8 cellular contexts compared by ENCODE assay signal in genomic region chr9:124257865-124258764, GRCh38. TPM values are rescaled to one million over a fixed set of nuclear protein-coding genes. Genes with fewer than 3 reads are reported as not detected.
DNase-seq lines count a peak whose midpoint lies in the region; ATAC-seq and TF ChIP-seq lines count a peak whose summit lies in the region.

Gene NEK6 (plus strand): TSS chr9:124257949. CDS start chr9:124301965, 44,016 bp downstream.

- peaks cover 21% of the 10 kb centered on the region for H3K4me1 ChIP-seq in A673 (ENCODE audit: insufficient read depth, low read length, poor library complexity, severe bottlenecking)

- no peaks in the 10 kb centered on the region for H3K36me3 ChIP-seq in A673 (ENCODE audit: insufficient read depth, low read length, poor library complexity, severe bottlenecking)

- TF ChIP-seq CTCF in A673 (conservative IDR thresholded peaks at IDR 0.05; ENCODE audit: low read depth, low read length) = no peak

- no peak for ATAC-seq in GM19395 (IDR thresholded peaks at IDR 0.05; ENCODE audit: unreplicated experiment)
- no peak for ATAC-seq in HG03039 (IDR thresholded peaks at IDR 0.05; ENCODE audit: unreplicated experiment)

- H3K9me3 ChIP-seq in A673 (ENCODE audit: low read depth, low read length, poor library complexity, severe bottlenecking) = no peaks in the 10 kb centered on the region

- CTCF ChIA-PET in A673 (lab: Charles Lee) = no interaction called here

- H3K27me3 ChIP-seq in A673 (replicated peaks; ENCODE audit: insufficient read depth, low read depth, low read length, poor library complexity) = no peaks in the 10 kb centered on the region

- in situ Hi-C loops in T47D (cut with HindIII; ENCODE audit: low pct_unique_long_range_greater_than_20kb, low sequenced_read_pairs) = no loop called here

- no TSS peak for BruUV-seq in A673 (replicated peaks; lab: Mats Ljungman, UMichigan)

- DNase-seq in A673 (ENCODE audit: low spot score) (peak; percentile 43), SW480 (ENCODE audit: low spot score) (peak; percentile 53), T47D (ENCODE audit: low read depth in 1 of 2, low spot score in 1 of 2) (peak; percentile 64 to 69), islet precursor cell (peak; percentile 80)
- DNase-seq in stimulated activated CD4-positive, alpha-beta T cell treated with anti-CD3 and anti-CD28 coated beads, Interleukin-1b, Interleukin-23, amount 100 ng/mL, for 4 hours (ENCODE audit: low read depth in 2 of 2) = peak; percentile 15 to 30

- H3K27ac ChIP-seq in A673 (ENCODE audit: low read depth, low read length, poor library complexity, severe bottlenecking) = peak within 1 kb of the TSS; percentile 75

- TF ChIP-seq POLR2A in GM19099 (IDR thresholded peaks at IDR 0.05; ENCODE audit: extremely low read depth, insufficient read length, low read depth) = peak; percentile 47

- peak within 1 kb of the TSS; percentile 93 for H3K4me3 ChIP-seq in A673 (ENCODE audit: low read depth, low read length, poor library complexity, severe bottlenecking)

- POLR2A ChIA-PET in A673 (lab: Charles Lee; ENCODE audit: low non-redundant PET) = no interaction called here

- intact Hi-C loops in A673 (cut with micrococcal nuclease; ENCODE audit: unreplicated experiment) = no loop called here

RNA-seq across cellular contexts. Expression of gene NEK6, which starts in this region (rescaled TPM):
- 23.3 and 35.9 TPM in 2 replicates for total RNA-seq in A673 (2021)

Comparison
In these comparisons a context has a peak if more than half of its experiments do, and no peak if none do; other contexts are left out.
1. DNase-seq: peak in every context shown above with its lines; median percentile 80 in islet precursor cell; 66 in T47D; 53 in SW480; 43 in A673; 22 in stimulated activated CD4-positive, alpha-beta T cell treated with anti-CD3 and anti-CD28 coated beads, Interleukin-1b, Interleukin-23, amount 100 ng/mL, for 4 hours.